35 cellular contexts compared by ENCODE assay signal in the genomic region with DNA sequence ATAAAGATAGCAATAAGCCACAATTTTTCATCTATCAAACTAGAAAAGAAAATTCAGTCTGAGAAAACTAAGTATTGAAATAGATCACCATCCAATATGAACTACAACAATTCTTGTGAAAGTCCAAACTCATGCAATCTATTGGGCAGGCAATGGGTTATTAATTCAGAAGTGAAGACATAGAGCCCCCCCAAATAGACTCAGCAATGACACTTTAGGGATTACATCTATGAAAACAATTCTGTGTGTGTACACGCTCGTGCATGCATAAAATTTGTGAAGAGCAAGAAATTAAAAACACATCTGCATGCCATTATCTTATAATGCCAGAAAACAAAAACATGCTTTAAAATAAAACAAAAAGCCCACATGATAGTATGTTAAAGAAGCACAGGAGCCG.
"Had no signal": no experiment of that assay in that cellular context is flagged by ENCODE, and none has a peak within 500 bp of the region (broad histone marks: within the 10 kb centered on the region; RNA-seq: fewer than 3 reads in every experiment).

No MANE protein-coding gene starts in this region.

- DNase-seq: activated B cell treated with CpG ODN at 0.5 μM for 24 hours; activated CD4-positive, alpha-beta memory T cell treated with anti-CD3 and anti-CD28 coated beads, Interleukin-2, amount 10 ng/mL, durations not matched to agents 7 days and 5 days; activated CD4-positive, alpha-beta T cell treated with anti-CD3 and anti-CD28 coated beads for 48 hours; activated CD4-positive, alpha-beta T cell treated with anti-CD3 and anti-CD28 coated beads, Interleukin-2, amount 10 ng/mL, durations not matched to agents 7 days and 5 days; activated CD4-positive, alpha-beta T cell treated with anti-CD3 and anti-CD28 coated beads, Interleukin-2, amount 50 U/mL, for 48 hours; activated CD4-positive, CD25-positive, alpha-beta regulatory T cell treated with anti-CD3 and anti-CD28 coated beads, Interleukin-2, amount 50 U/mL, for 72 hours; activated CD8-positive, alpha-beta memory T cell treated with anti-CD3 and anti-CD28 coated beads for 24 hours; activated CD8-positive, alpha-beta memory T cell treated with anti-CD3 and anti-CD28 coated beads, Interleukin-2, amount 10 ng/mL, durations not matched to agents 7 days and 5 days; activated CD8-positive, alpha-beta memory T cell treated with anti-CD3 and anti-CD28 coated beads, Interleukin-2, amount 50 U/mL, for 48 hours; activated CD8-positive, alpha-beta T cell treated with anti-CD3 and anti-CD28 coated beads, Interleukin-2, amount 10 ng/mL, durations not matched to agents 7 days and 5 days; activated effector memory CD4-positive, alpha-beta T cell treated with anti-CD3 and anti-CD28 coated beads, Interleukin-2, amount 50 U/mL, for 16 hours; activated gamma-delta T cell treated with Interleukin-2 at 50 U/mL for 16 hours; activated naive CD4-positive, alpha-beta T cell treated with anti-CD3 and anti-CD28 coated beads, Interleukin-2, amount 50 U/mL, for 16 hours; activated naive CD4-positive, alpha-beta T cell treated with Interleukin-2 at 50 U/mL for 16 hours; activated naive CD8-positive, alpha-beta T cell treated with anti-CD3 and anti-CD28 coated beads for 36 hours; activated T-cell treated with anti-CD3 and anti-CD28 coated beads, Interleukin-2, amount 50 U/mL, for 24 hours; activated T-cell treated with anti-CD3 and anti-CD28 coated beads, Interleukin-2, amount 50 U/mL, for 72 hours; adrenal gland; amniotic stem cell; aorta; body of pancreas; brain microvascular endothelial cell; central memory CD4-positive, alpha-beta T cell; T-helper 1 cell; T-helper 2 cell; T-helper 9 cell had no signal

- H3K9me3 Mint-ChIP-seq: activated CD4-positive, alpha-beta memory T cell treated with anti-CD3 and anti-CD28 coated beads, Interleukin-2, amount 10 ng/mL, durations not matched to agents 7 days and 5 days; activated CD4-positive, alpha-beta T cell treated with anti-CD3 and anti-CD28 coated beads, Interleukin-2, amount 10 ng/mL, durations not matched to agents 7 days and 5 days; activated naive CD4-positive, alpha-beta T cell treated with anti-CD3 and anti-CD28 coated beads, Interleukin-2, amount 50 U/mL, for 72 hours; activated T-cell treated with anti-CD3 and anti-CD28 coated beads, Interleukin-2, amount 50 U/mL, for 24 hours; activated T-cell treated with anti-CD3 and anti-CD28 coated beads, Interleukin-2, amount 50 U/mL, for 72 hours; activated T-helper 1 cell treated with anti-CD3 and anti-CD28 coated beads, Interleukin-12 subunit alpha, Interleukin-12 subunit beta, Interleukin-2, Interleukin-4 antibody, amounts not matched to agents 30 ng/mL and 10 ng/mL and 1 ng/mL, durations not matched to agents 14 hours and 24 hours and 36 hours; activated T-helper 17 cell treated with anti-CD3 and anti-CD28 coated beads, Interleukin-2, amount 50 U/mL, for 72 hours; T-helper 1 cell treated with Interleukin-12 subunit alpha and Interleukin-12 subunit beta and Interleukin-4 antibody, amounts not matched to agents 30 μg/mL and 1 μg/mL, for 36 hours; T-helper 2 cell treated with Interferon-gamma antibody and Interleukin-4, amounts not matched to agents 5 μg/mL and 100 μg/mL, for 36 hours had no signal

- H3K27ac Mint-ChIP-seq: activated B cell treated with CpG ODN at 0.5 μM for 24 hours; activated CD4-positive, alpha-beta memory T cell treated with anti-CD3 and anti-CD28 coated beads, Interleukin-2, amount 10 ng/mL, durations not matched to agents 7 days and 5 days; activated CD4-positive, alpha-beta T cell treated with anti-CD3 and anti-CD28 coated beads, Interleukin-2, amount 10 ng/mL, durations not matched to agents 7 days and 5 days; activated CD8-positive, alpha-beta memory T cell treated with anti-CD3 and anti-CD28 coated beads, Interleukin-2, amount 10 ng/mL, durations not matched to agents 7 days and 5 days; activated CD8-positive, alpha-beta T cell treated with anti-CD3 and anti-CD28 coated beads, Interleukin-2, amount 10 ng/mL, durations not matched to agents 7 days and 5 days; activated naive CD4-positive, alpha-beta T cell treated with anti-CD3 and anti-CD28 coated beads, Interleukin-2, amount 50 U/mL, for 72 hours; activated naive CD8-positive, alpha-beta T cell treated with anti-CD3 and anti-CD28 coated beads for 36 hours; activated T-cell treated with anti-CD3 and anti-CD28 coated beads, Interleukin-2, amount 50 U/mL, for 24 hours; activated T-cell treated with anti-CD3 and anti-CD28 coated beads, Interleukin-2, amount 50 U/mL, for 72 hours; activated T-helper 1 cell treated with anti-CD3 and anti-CD28 coated beads, Interleukin-12 subunit alpha, Interleukin-12 subunit beta, Interleukin-2, Interleukin-4 antibody, amounts not matched to agents 30 ng/mL and 10 ng/mL and 1 ng/mL, durations not matched to agents 14 hours and 24 hours and 36 hours; activated T-helper 17 cell treated with anti-CD3 and anti-CD28 coated beads, Interleukin-2, amount 50 U/mL, for 72 hours; T-helper 1 cell treated with Interleukin-12 subunit alpha and Interleukin-12 subunit beta and Interleukin-4 antibody, amounts not matched to agents 30 μg/mL and 1 μg/mL, for 36 hours; T-helper 2 cell treated with Interferon-gamma antibody and Interleukin-4, amounts not matched to agents 5 μg/mL and 100 μg/mL, for 36 hours had no signal

- H3K4me3 Mint-ChIP-seq: activated B cell treated with CpG ODN at 0.5 μM for 24 hours; activated CD4-positive, alpha-beta memory T cell treated with anti-CD3 and anti-CD28 coated beads, Interleukin-2, amount 10 ng/mL, durations not matched to agents 7 days and 5 days; activated CD4-positive, alpha-beta T cell treated with anti-CD3 and anti-CD28 coated beads, Interleukin-2, amount 10 ng/mL, durations not matched to agents 7 days and 5 days; activated CD8-positive, alpha-beta memory T cell treated with anti-CD3 and anti-CD28 coated beads, Interleukin-2, amount 10 ng/mL, durations not matched to agents 7 days and 5 days; activated CD8-positive, alpha-beta T cell treated with anti-CD3 and anti-CD28 coated beads, Interleukin-2, amount 10 ng/mL, durations not matched to agents 7 days and 5 days; activated naive CD8-positive, alpha-beta T cell treated with anti-CD3 and anti-CD28 coated beads for 36 hours; activated T-cell treated with anti-CD3 and anti-CD28 coated beads, Interleukin-2, amount 50 U/mL, for 24 hours; activated T-cell treated with anti-CD3 and anti-CD28 coated beads, Interleukin-2, amount 50 U/mL, for 72 hours; activated T-helper 1 cell treated with anti-CD3 and anti-CD28 coated beads, Interleukin-12 subunit alpha, Interleukin-12 subunit beta, Interleukin-2, Interleukin-4 antibody, amounts not matched to agents 30 ng/mL and 10 ng/mL and 1 ng/mL, durations not matched to agents 14 hours and 24 hours and 36 hours; activated T-helper 17 cell treated with anti-CD3 and anti-CD28 coated beads, Interleukin-2, amount 50 U/mL, for 72 hours; T-helper 1 cell treated with Interleukin-12 subunit alpha and Interleukin-12 subunit beta and Interleukin-4 antibody, amounts not matched to agents 30 μg/mL and 1 μg/mL, for 36 hours; T-helper 2 cell treated with Interferon-gamma antibody and Interleukin-4, amounts not matched to agents 5 μg/mL and 100 μg/mL, for 36 hours had no signal

- H3K4me1 ChIP-seq: body of pancreas, breast epithelium had no signal

- H3K9me3 ChIP-seq: body of pancreas, breast epithelium had no signal

- H3K27ac ChIP-seq: adrenal gland, body of pancreas, brain microvascular endothelial cell, breast epithelium, VCaP had no signal

- H3K36me3 Mint-ChIP-seq: activated naive CD4-positive, alpha-beta T cell treated with anti-CD3 and anti-CD28 coated beads, Interleukin-2, amount 50 U/mL, for 72 hours had no signal

- H3K4me3 ChIP-seq: adrenal gland, body of pancreas, breast epithelium had no signal

- H3K36me3 ChIP-seq: adrenal gland, brain microvascular endothelial cell, breast epithelium had no signal

- ATAC-seq: activated CD8-positive, alpha-beta memory T cell treated with anti-CD3 and anti-CD28 coated beads, Interleukin-2, amount 10 ng/mL, durations not matched to agents 7 days and 5 days; activated CD8-positive, alpha-beta T cell treated with anti-CD3 and anti-CD28 coated beads, Interleukin-2, amount 10 ng/mL, durations not matched to agents 7 days and 5 days; activated naive CD4-positive, alpha-beta T cell treated with anti-CD3 and anti-CD28 coated beads, Interleukin-2, amount 50 U/mL, for 72 hours; activated T-cell treated with anti-CD3 and anti-CD28 coated beads, Interleukin-2, amount 50 U/mL, for 72 hours; activated T-helper 17 cell treated with anti-CD3 and anti-CD28 coated beads, Interleukin-2, amount 50 U/mL, for 72 hours; body of pancreas had no signal

- FAIRE-seq: astrocyte, TTC549 had no signal

- H3K27me3 ChIP-seq: adrenal gland, body of pancreas, brain microvascular endothelial cell, breast epithelium had no signal

- H3K27me3 Mint-ChIP-seq: activated B cell treated with CpG ODN at 0.5 μM for 24 hours; activated CD4-positive, alpha-beta memory T cell treated with anti-CD3 and anti-CD28 coated beads, Interleukin-2, amount 10 ng/mL, durations not matched to agents 7 days and 5 days; activated CD4-positive, alpha-beta T cell treated with anti-CD3 and anti-CD28 coated beads, Interleukin-2, amount 10 ng/mL, durations not matched to agents 7 days and 5 days; activated naive CD8-positive, alpha-beta T cell treated with anti-CD3 and anti-CD28 coated beads for 36 hours; activated T-cell treated with anti-CD3 and anti-CD28 coated beads, Interleukin-2, amount 50 U/mL, for 24 hours; activated T-helper 17 cell treated with anti-CD3 and anti-CD28 coated beads, Interleukin-2, amount 50 U/mL, for 72 hours had no signal
